Comparison of ENCODE assay signal across 9 cellular contexts in genomic region chr11:45857834-45858492, GRCh38. TPM values are rescaled to one million over a fixed set of nuclear protein-coding genes. Genes with fewer than 3 reads are reported as not detected.
DNase-seq lines count a peak whose midpoint lies in the region; ATAC-seq and TF ChIP-seq lines count a peak whose summit lies in the region.
"Had no signal": no experiment of that assay in that cellular context is flagged by ENCODE, and none has a peak within 500 bp of the region (broad histone marks: within the 10 kb centered on the region; RNA-seq: fewer than 3 reads in every experiment).

No MANE protein-coding gene starts in this region.

- intact Hi-C loops in A673 (cut with micrococcal nuclease; ENCODE audit: unreplicated experiment) = no loop called here

- no peak for ATAC-seq in HG03095 (IDR thresholded peaks at IDR 0.05; ENCODE audit: unreplicated experiment)

- 87 to 90% methylated on average over 4 of the region's 4 CpGs for WGBS in ectodermal cell, 2 experiments

- H3K4me1 ChIP-seq in A673 (ENCODE audit: insufficient read depth, low read length, poor library complexity, severe bottlenecking) = peaks cover 41% of the 10 kb centered on the region
- peaks cover 32% of the 10 kb centered on the region for H3K4me1 ChIP-seq in ectodermal cell (ENCODE audit: control insufficient read depth, insufficient read depth, low read length)

- TF ChIP-seq CTCF in A673 (conservative IDR thresholded peaks at IDR 0.05; ENCODE audit: low read depth, low read length) = no peak

- no peak overlapping the region for H3K4me3 ChIP-seq in A673 (ENCODE audit: low read depth, low read length, poor library complexity, severe bottlenecking)
- H3K4me3 ChIP-seq in ectodermal cell (ENCODE audit: insufficient read depth, low read depth, low read length) = no peak overlapping the region

- peak overlapping the region; percentile 70 for H3K27ac ChIP-seq in A673 (ENCODE audit: low read depth, low read length, poor library complexity, severe bottlenecking)
- peak overlapping the region; percentile 30 for H3K27ac ChIP-seq in ectodermal cell (ENCODE audit: insufficient read depth, low read depth, low read length, poor library complexity, severe bottlenecking)

- H3K36me3 ChIP-seq in A673 (ENCODE audit: insufficient read depth, low read length, poor library complexity, severe bottlenecking) = peaks cover 51% of the 10 kb centered on the region
- H3K36me3 ChIP-seq in ectodermal cell (ENCODE audit: control insufficient read depth, insufficient read depth, low read length) = peaks cover 22% of the 10 kb centered on the region

- H3K9me3 ChIP-seq in A673 (ENCODE audit: low read depth, low read length, poor library complexity, severe bottlenecking) (no peaks in the 10 kb centered on the region), ectodermal cell (ENCODE audit: control insufficient read depth, low read length) (no peaks in the 10 kb centered on the region)

- BruUV-seq in A673 (replicated peaks; lab: Mats Ljungman, UMichigan) = no TSS peak

- no peaks in the 10 kb centered on the region for H3K27me3 ChIP-seq in A673 (replicated peaks; ENCODE audit: insufficient read depth, low read depth, low read length, poor library complexity)
- H3K27me3 ChIP-seq in ectodermal cell (ENCODE audit: control insufficient read depth, insufficient read depth, low read length, poor library complexity, severe bottlenecking) = no peaks in the 10 kb centered on the region

- CTCF ChIA-PET in A673 (lab: Charles Lee) = no interaction called here

- POLR2A ChIA-PET in A673 (lab: Charles Lee; ENCODE audit: low non-redundant PET) = interaction anchor here (0.6 kb wide), 1 partner anchor 13 kb away, joined by 3 read pairs; no protein-coding TSS in a partner anchor

- DNase-seq in A673 (ENCODE audit: low spot score) (peak; percentile 52), NCI-H2029 (lab: John Stamatoyannopoulos, UW) (peak; percentile 50), midbrain (lab: John Stamatoyannopoulos, UW) (peak; percentile 59), UCSD-AML1 (lab: John Stamatoyannopoulos, UW; ENCODE audit: unreplicated experiment) (no peak), HUDEP-2 (lab: John Stamatoyannopoulos, UW; ENCODE audit: unreplicated experiment in 76 of 76) (no peak)
- no peak for DNase-seq in activated effector memory CD4-positive, alpha-beta T cell treated with anti-CD3 and anti-CD28 coated beads, Interleukin-2, amount 50 U/mL, for 16 hours
- DNase-seq: GF-D8 had no signal

RNA-seq across cellular contexts. Expression of gene CRY2, which starts 10.7 kb away (rescaled TPM):
- total RNA-seq in A673 (2021) = 46.4 and 47.0 TPM in 2 replicates
- polyA plus RNA-seq in ectodermal cell (2013, experiment 1 of 4) = 18.6 TPM
- polyA plus RNA-seq in ectodermal cell (2013, experiment 2 of 4) = 15.9 TPM
- polyA plus RNA-seq in ectodermal cell (2013, experiment 3 of 4) = 15.1 TPM
- polyA plus RNA-seq in ectodermal cell (2013, experiment 4 of 4) = 20.6 TPM

RNA-seq across cellular contexts. Expression of gene MAPK8IP1, which starts 27.5 kb away (rescaled TPM):
- 46.0 and 46.2 TPM in 2 replicates for total RNA-seq in A673 (2021)
- 18.3 TPM for polyA plus RNA-seq in ectodermal cell (2013, experiment 1 of 4)
- polyA plus RNA-seq in ectodermal cell (2013, experiment 2 of 4) = 15.4 TPM
- polyA plus RNA-seq in ectodermal cell (2013, experiment 3 of 4) = 14.4 TPM
- 12.7 TPM for polyA plus RNA-seq in ectodermal cell (2013, experiment 4 of 4)

RNA-seq across cellular contexts. Expression of gene FREY1, which starts 49.1 kb away (rescaled TPM):
- total RNA-seq in A673 (2021) = 3.3 and 3.8 TPM in 2 replicates
- 2.2 TPM for polyA plus RNA-seq in ectodermal cell (2013, experiment 1 of 4)
- 1.0 TPM for polyA plus RNA-seq in ectodermal cell (2013, experiment 2 of 4)
- polyA plus RNA-seq in ectodermal cell (2013, experiment 3 of 4) = not detected
- polyA plus RNA-seq in ectodermal cell (2013, experiment 4 of 4) = 0.45 TPM

RNA-seq across cellular contexts. Expression of gene SLC35C1, which starts 53.0 kb away (rescaled TPM):
- total RNA-seq in A673 (2021) = 25.7 and 32.5 TPM in 2 replicates
- 12.1 TPM for polyA plus RNA-seq in ectodermal cell (2013, experiment 1 of 4)
- polyA plus RNA-seq in ectodermal cell (2013, experiment 2 of 4) = 12.6 TPM
- polyA plus RNA-seq in ectodermal cell (2013, experiment 3 of 4) = 9.3 TPM
- polyA plus RNA-seq in ectodermal cell (2013, experiment 4 of 4) = 10.1 TPM

RNA-seq across cellular contexts. Expression of gene PEX16, which starts 59.7 kb away (rescaled TPM):
- 64.1 and 68.9 TPM in 2 replicates for total RNA-seq in A673 (2021)
- 27.4 TPM for polyA plus RNA-seq in ectodermal cell (2013, experiment 1 of 4)
- polyA plus RNA-seq in ectodermal cell (2013, experiment 2 of 4) = 24.2 TPM
- polyA plus RNA-seq in ectodermal cell (2013, experiment 3 of 4) = 25.6 TPM
- polyA plus RNA-seq in ectodermal cell (2013, experiment 4 of 4) = 22.7 TPM

Comparison
In these comparisons a context has a peak if more than half of its experiments do, and no peak if none do; other contexts are left out.
1. DNase-seq: peak in A673 (single experiment), NCI-H2029 (single experiment) and midbrain (single experiment); none in UCSD-AML1 (single experiment), HUDEP-2 (0 of 76) and activated effector memory CD4-positive, alpha-beta T cell treated with anti-CD3 and anti-CD28 coated beads, Interleukin-2, amount 50 U/mL, for 16 hours (single experiment).